10 cellular contexts compared by ENCODE assay signal in genomic region chr1:220880367-220880680, GRCh38. TPM values are rescaled to one million over a fixed set of nuclear protein-coding genes. Genes with fewer than 3 reads are reported as not detected.
DNase-seq lines count a peak whose midpoint lies in the region; ATAC-seq and TF ChIP-seq lines count a peak whose summit lies in the region.
"Had no signal": no experiment of that assay in that cellular context is flagged by ENCODE, and none has a peak within 500 bp of the region (broad histone marks: within the 10 kb centered on the region; RNA-seq: fewer than 3 reads in every experiment).

No MANE protein-coding gene starts in this region.

- peak overlapping the region; percentile 57 for H3K4me3 Mint-ChIP-seq in WTC11
- H3K4me3 Mint-ChIP-seq in glutamatergic neuron (ENCODE audit: unreplicated experiment): peak overlapping the region; percentile 67

- CTCF ChIA-PET in WTC11 (lab: Charles Lee): no interaction called here

- POLR2A ChIA-PET in WTC11 (lab: Charles Lee): no interaction called here

- TF ChIP-seq CTCF in GM12865 (IDR thresholded peaks at IDR 0.05; ENCODE audit: insufficient read depth, low read depth, low read length, missing control alignments) (no peak), WTC11 (IDR thresholded peaks at IDR 0.05) (no peak), glutamatergic neuron (IDR thresholded peaks at IDR 0.05; ENCODE audit: partially characterized antibody, unreplicated experiment) (no peak)

- no peak for DNase-seq in GM12865 (ENCODE audit: low read depth)
- no peak for DNase-seq in WTC11 (ENCODE audit: low spot score)
- no peak for DNase-seq in glutamatergic neuron
- DNase-seq in skeletal muscle cell (ENCODE audit: low read depth): no peak
- no peak for DNase-seq in RPMI8226
- DNase-seq in hepatic stellate cell (ENCODE audit: low spot score): no peak
- no peak for DNase-seq in occipital lobe (lab: John Stamatoyannopoulos, UW)
- DNase-seq: activated effector memory CD4-positive, alpha-beta T cell treated with Interleukin-2 at 50 U/mL for 16 hours; NCI-H2029 treated with DMSO at 0.1 percent for 48 hours had no signal

- H3K9me3 Mint-ChIP-seq in WTC11 (no peaks in the 10 kb centered on the region), glutamatergic neuron (ENCODE audit: unreplicated experiment) (peaks cover 11% of the 10 kb centered on the region)

- H3K27ac Mint-ChIP-seq in WTC11 (no peak overlapping the region), glutamatergic neuron (ENCODE audit: unreplicated experiment) (no peak overlapping the region)

- ATAC-seq in WTC11 (no peak), HG02642 (IDR thresholded peaks at IDR 0.05; ENCODE audit: poor library complexity, unreplicated experiment) (no peak)

- peak overlapping the region; percentile 63 for H3K4me3 ChIP-seq in GM12865 (ENCODE audit: low read depth, low read length)
- H3K4me3 ChIP-seq in skeletal muscle cell (ENCODE audit: low read depth, low read length): peak overlapping the region; percentile 84

- H3K4me1 Mint-ChIP-seq in WTC11 (peaks cover 72% of the 10 kb centered on the region), glutamatergic neuron (ENCODE audit: low read depth, unreplicated experiment) (peaks cover 45% of the 10 kb centered on the region)

- H3K27me3 Mint-ChIP-seq in WTC11 (ENCODE audit: low read depth) (peaks cover 100% of the 10 kb centered on the region), glutamatergic neuron (ENCODE audit: unreplicated experiment) (peaks cover 51% of the 10 kb centered on the region)

- H3K36me3 Mint-ChIP-seq in WTC11: no peaks in the 10 kb centered on the region
- no peaks in the 10 kb centered on the region for H3K36me3 Mint-ChIP-seq in glutamatergic neuron (ENCODE audit: unreplicated experiment)

TF ChIP-seq in WTC11, 78 proteins besides CTCF, POLR2A, EP300 and RAD21 (continues in another document):
- TF ChIP-seq NFATC4 (CRISPR knock-in tag; IDR thresholded peaks at IDR 0.05): no peak
- no peak for TF ChIP-seq ZNF425 (CRISPR knock-in tag; conservative IDR thresholded peaks at IDR 0.05)
- no peak for TF ChIP-seq ATF1 (CRISPR knock-in tag; IDR thresholded peaks at IDR 0.05)
- no peak for TF ChIP-seq EMX1 (CRISPR knock-in tag; IDR thresholded peaks at IDR 0.05)
- no peak for TF ChIP-seq AFF4 (CRISPR knock-in tag; IDR thresholded peaks at IDR 0.05; ENCODE audit: borderline replicate concordance)
- TF ChIP-seq, protein P1, sequence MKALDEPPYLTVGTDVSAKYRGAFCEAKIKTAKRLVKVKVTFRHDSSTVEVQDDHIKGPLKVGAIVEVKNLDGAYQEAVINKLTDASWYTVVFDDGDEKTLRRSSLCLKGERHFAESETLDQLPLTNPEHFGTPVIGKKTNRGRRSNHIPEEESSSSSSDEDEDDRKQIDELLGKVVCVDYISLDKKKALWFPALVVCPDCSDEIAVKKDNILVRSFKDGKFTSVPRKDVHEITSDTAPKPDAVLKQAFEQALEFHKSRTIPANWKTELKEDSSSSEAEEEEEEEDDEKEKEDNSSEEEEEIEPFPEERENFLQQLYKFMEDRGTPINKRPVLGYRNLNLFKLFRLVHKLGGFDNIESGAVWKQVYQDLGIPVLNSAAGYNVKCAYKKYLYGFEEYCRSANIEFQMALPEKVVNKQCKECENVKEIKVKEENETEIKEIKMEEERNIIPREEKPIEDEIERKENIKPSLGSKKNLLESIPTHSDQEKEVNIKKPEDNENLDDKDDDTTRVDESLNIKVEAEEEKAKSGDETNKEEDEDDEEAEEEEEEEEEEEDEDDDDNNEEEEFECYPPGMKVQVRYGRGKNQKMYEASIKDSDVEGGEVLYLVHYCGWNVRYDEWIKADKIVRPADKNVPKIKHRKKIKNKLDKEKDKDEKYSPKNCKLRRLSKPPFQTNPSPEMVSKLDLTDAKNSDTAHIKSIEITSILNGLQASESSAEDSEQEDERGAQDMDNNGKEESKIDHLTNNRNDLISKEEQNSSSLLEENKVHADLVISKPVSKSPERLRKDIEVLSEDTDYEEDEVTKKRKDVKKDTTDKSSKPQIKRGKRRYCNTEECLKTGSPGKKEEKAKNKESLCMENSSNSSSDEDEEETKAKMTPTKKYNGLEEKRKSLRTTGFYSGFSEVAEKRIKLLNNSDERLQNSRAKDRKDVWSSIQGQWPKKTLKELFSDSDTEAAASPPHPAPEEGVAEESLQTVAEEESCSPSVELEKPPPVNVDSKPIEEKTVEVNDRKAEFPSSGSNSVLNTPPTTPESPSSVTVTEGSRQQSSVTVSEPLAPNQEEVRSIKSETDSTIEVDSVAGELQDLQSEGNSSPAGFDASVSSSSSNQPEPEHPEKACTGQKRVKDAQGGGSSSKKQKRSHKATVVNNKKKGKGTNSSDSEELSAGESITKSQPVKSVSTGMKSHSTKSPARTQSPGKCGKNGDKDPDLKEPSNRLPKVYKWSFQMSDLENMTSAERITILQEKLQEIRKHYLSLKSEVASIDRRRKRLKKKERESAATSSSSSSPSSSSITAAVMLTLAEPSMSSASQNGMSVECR (CRISPR knock-in tag; IDR thresholded peaks at IDR 0.05; ENCODE audit: borderline replicate concordance): no peak
- no peak for TF ChIP-seq NR1H2 (CRISPR knock-in tag; IDR thresholded peaks at IDR 0.05)
- no peak for TF ChIP-seq RELA (CRISPR knock-in tag; IDR thresholded peaks at IDR 0.05; ENCODE audit: borderline replicate concordance)
- no peak for TF ChIP-seq MYBL2 (CRISPR knock-in tag; IDR thresholded peaks at IDR 0.05)
- TF ChIP-seq, protein P2, sequence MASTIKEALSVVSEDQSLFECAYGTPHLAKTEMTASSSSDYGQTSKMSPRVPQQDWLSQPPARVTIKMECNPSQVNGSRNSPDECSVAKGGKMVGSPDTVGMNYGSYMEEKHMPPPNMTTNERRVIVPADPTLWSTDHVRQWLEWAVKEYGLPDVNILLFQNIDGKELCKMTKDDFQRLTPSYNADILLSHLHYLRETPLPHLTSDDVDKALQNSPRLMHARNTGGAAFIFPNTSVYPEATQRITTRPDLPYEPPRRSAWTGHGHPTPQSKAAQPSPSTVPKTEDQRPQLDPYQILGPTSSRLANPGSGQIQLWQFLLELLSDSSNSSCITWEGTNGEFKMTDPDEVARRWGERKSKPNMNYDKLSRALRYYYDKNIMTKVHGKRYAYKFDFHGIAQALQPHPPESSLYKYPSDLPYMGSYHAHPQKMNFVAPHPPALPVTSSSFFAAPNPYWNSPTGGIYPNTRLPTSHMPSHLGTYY (CRISPR knock-in tag; IDR thresholded peaks at IDR 0.05): no peak
- TF ChIP-seq E2F5 (CRISPR knock-in tag; IDR thresholded peaks at IDR 0.05): no peak
- TF ChIP-seq ZBTB21 (CRISPR knock-in tag; IDR thresholded peaks at IDR 0.05; ENCODE audit: borderline replicate concordance): no peak

RNA-seq across cellular contexts. Expression of gene HLX, which starts 1.1 kb away (rescaled TPM):
- total RNA-seq in WTC11 (2021): 0.30 to 0.53 TPM in 2 of 3 replicates, not detected in the other
- 0.56 TPM for total RNA-seq in glutamatergic neuron (ENCODE audit: unreplicated experiment)
- total RNA-seq in occipital lobe: 0.31 TPM
